23 cellular contexts compared by ENCODE assay signal in the genomic region with DNA sequence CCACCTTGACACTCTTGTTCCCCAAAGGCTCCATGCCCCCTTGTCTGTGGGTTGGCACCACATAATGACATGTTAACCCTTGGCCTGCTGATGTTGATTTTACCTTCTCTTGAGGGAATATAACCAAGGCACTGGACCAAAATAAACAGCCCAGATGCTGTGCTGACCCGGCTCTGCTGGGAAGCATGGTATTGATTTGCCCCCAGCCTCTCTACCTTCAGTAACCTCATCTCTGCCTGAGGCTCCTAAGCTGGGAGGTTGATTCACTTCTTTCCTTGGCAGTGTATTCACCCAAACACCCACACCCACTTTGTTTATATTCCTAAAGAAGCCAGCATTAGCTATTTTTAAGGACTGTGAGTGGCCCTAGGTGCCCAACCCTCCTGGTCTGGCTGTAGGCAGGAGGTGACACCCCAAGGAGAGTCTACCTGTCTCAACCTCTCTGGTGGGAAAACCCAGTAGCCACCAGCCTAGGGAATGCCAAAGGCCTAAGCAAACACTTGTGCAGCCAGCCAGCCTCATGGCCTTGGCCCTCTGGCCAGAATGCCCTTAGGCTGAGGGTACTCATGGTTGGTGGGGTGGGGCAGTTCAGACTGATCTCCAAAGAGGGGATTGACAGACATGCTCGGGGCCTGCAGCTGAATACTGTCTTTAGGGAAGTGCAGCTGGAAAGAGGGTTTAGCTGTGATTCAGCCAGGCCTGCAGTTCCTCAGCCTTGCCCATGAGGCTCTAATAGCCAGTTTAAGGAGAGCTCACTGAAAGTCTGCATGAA. TPM values are rescaled to one million over a fixed set of nuclear protein-coding genes. Genes with fewer than 3 reads are reported as not detected.
"Had no signal": no experiment of that assay in that cellular context is flagged by ENCODE, and none has a peak within 500 bp of the region (broad histone marks: within the 10 kb centered on the region; RNA-seq: fewer than 3 reads in every experiment).

No MANE protein-coding gene starts in this region.

- ATAC-seq: gastroesophageal sphincter, heart left ventricle, natural killer cell, pancreas had no signal

- H3K4me1 ChIP-seq: ascending aorta, colonic mucosa, pancreas, psoas muscle, vagina had no signal

- H3K9me3 ChIP-seq: ascending aorta, colonic mucosa, gastroesophageal sphincter, heart left ventricle, pancreas, psoas muscle, stomach, testis, vagina had no signal

- H3K9me3 Mint-ChIP-seq: activated naive CD4-positive, alpha-beta T cell treated with anti-CD3 and anti-CD28 coated beads, Interleukin-2, amount 50 U/mL, for 24 hours; mesothelial cell of epicardium; natural killer cell had no signal

- H3K4me3 Mint-ChIP-seq: activated naive CD4-positive, alpha-beta T cell treated with anti-CD3 and anti-CD28 coated beads, Interleukin-2, amount 50 U/mL, for 24 hours; mesothelial cell of epicardium; natural killer cell had no signal

- H3K27ac Mint-ChIP-seq: activated naive CD4-positive, alpha-beta T cell treated with anti-CD3 and anti-CD28 coated beads, Interleukin-2, amount 50 U/mL, for 24 hours; mesothelial cell of epicardium; natural killer cell had no signal

- DNase-seq: activated CD4-positive, CD25-positive, alpha-beta regulatory T cell treated with anti-CD3 and anti-CD28 coated beads, Interleukin-2, amount 50 U/mL, for 72 hours; activated gamma-delta T cell treated with Interleukin-2 at 50 U/mL for 16 hours; activated T-cell treated with anti-CD3 and anti-CD28 coated beads, Interleukin-2, amount 50 U/mL, for 1 hour; brain microvascular endothelial cell; central memory CD4-positive, alpha-beta T cell; colonic mucosa; heart left ventricle; natural killer cell; pancreas; psoas muscle; right cardiac atrium; stimulated activated CD4-positive, alpha-beta T cell treated with anti-CD3 and anti-CD28 coated beads, Interleukin-12 subunit alpha, Interleukin-12 subunit beta, amount 100 ng/mL, for 4 hours; stimulated activated CD4-positive, alpha-beta T cell treated with anti-CD3 and anti-CD28 coated beads, Interleukin-1b, Interleukin-23, amount 100 ng/mL, for 48 hours; stomach; T-helper 1 cell; testis; WERI-Rb-1 had no signal

- H3K4me3 ChIP-seq: ascending aorta, colonic mucosa, gastroesophageal sphincter, heart left ventricle, pancreas, psoas muscle, stomach, testis, vagina had no signal

- H3K4me1 Mint-ChIP-seq: activated naive CD4-positive, alpha-beta T cell treated with anti-CD3 and anti-CD28 coated beads, Interleukin-2, amount 50 U/mL, for 24 hours; mesothelial cell of epicardium; natural killer cell had no signal

- H3K36me3 Mint-ChIP-seq: activated naive CD4-positive, alpha-beta T cell treated with anti-CD3 and anti-CD28 coated beads, Interleukin-2, amount 50 U/mL, for 24 hours; mesothelial cell of epicardium; natural killer cell had no signal

- H3K27me3 ChIP-seq: ascending aorta, brain microvascular endothelial cell, colonic mucosa, gastroesophageal sphincter, heart left ventricle, pancreas, stomach, testis, vagina had no signal

- H3K36me3 ChIP-seq: ascending aorta, brain microvascular endothelial cell, colonic mucosa, gastroesophageal sphincter, heart left ventricle, pancreas, stomach, vagina, WERI-Rb-1 had no signal

RNA-seq across cellular contexts. Expression of a gene that starts 42.7 kb away (rescaled TPM):
- total RNA-seq: lung microvascular endothelial cell had no signal
